ENCODE assay signal across 1 cellular context in the genomic region with DNA sequence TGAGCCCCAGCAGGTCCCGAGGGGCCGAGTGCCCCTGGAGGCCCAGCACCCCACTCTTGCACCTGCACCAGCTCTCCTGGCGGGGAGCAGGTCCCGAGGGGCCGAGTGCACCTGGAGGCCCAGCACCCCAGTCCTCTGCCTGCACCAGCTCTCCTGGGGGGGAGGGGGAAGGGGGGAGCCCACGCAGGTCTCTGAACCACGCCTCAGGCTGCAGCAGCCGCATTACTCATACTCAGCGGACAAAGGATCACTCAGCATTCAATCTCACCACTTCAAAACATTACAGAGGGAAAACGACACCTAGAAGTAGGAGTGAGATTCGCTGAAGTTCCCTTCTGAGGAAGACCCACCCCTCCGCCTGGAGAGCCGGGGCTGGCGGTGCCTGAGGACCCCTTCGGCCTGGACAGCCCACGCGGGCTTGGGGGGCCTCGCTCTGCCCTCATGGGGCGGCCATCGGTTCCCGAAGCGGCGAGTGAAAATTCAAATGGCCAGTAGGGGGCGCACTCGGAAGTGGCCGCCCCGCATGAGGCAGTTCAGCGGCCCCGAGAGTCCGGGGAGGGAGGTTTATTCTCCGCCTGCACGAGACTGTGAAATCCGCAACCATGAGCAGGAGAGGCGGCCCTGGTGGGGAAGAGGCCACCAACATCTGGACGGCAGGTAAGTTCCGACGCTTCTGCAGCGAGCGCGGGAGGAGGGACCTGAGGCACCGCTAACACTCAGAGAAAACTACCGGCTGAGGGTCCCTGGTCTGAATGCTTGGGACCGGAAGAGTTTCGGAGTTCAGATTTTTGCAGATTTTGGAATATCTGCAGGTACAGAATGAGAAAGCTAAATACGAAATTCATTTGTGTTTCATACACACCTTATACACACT.
TF ChIP-seq lines count a peak whose summit lies in the region.

No MANE protein-coding gene starts in this region.

TF ChIP-seq in HepG2, 621 proteins besides CTCF, POLR2A, EP300 and RAD21 (continued from another document and continues in another):
- TF ChIP-seq, protein P1, sequence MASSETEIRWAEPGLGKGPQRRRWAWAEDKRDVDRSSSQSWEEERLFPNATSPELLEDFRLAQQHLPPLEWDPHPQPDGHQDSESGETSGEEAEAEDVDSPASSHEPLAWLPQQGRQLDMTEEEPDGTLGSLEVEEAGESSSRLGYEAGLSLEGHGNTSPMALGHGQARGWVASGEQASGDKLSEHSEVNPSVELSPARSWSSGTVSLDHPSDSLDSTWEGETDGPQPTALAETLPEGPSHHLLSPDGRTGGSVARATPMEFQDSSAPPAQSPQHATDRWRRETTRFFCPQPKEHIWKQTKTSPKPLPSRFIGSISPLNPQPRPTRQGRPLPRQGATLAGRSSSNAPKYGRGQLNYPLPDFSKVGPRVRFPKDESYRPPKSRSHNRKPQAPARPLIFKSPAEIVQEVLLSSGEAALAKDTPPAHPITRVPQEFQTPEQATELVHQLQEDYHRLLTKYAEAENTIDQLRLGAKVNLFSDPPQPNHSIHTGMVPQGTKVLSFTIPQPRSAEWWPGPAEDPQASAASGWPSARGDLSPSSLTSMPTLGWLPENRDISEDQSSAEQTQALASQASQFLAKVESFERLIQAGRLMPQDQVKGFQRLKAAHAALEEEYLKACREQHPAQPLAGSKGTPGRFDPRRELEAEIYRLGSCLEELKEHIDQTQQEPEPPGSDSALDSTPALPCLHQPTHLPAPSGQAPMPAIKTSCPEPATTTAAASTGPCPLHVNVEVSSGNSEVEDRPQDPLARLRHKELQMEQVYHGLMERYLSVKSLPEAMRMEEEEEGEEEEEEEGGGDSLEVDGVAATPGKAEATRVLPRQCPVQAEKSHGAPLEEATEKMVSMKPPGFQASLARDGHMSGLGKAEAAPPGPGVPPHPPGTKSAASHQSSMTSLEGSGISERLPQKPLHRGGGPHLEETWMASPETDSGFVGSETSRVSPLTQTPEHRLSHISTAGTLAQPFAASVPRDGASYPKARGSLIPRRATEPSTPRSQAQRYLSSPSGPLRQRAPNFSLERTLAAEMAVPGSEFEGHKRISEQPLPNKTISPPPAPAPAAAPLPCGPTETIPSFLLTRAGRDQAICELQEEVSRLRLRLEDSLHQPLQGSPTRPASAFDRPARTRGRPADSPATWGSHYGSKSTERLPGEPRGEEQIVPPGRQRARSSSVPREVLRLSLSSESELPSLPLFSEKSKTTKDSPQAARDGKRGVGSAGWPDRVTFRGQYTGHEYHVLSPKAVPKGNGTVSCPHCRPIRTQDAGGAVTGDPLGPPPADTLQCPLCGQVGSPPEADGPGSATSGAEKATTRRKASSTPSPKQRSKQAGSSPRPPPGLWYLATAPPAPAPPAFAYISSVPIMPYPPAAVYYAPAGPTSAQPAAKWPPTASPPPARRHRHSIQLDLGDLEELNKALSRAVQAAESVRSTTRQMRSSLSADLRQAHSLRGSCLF (CRISPR knock-in tag; IDR thresholded peaks at IDR 0.05; ENCODE audit: borderline replicate concordance): peak; percentile 24; the same call in 1 of the 2 replicates
- TF ChIP-seq, protein P2, sequence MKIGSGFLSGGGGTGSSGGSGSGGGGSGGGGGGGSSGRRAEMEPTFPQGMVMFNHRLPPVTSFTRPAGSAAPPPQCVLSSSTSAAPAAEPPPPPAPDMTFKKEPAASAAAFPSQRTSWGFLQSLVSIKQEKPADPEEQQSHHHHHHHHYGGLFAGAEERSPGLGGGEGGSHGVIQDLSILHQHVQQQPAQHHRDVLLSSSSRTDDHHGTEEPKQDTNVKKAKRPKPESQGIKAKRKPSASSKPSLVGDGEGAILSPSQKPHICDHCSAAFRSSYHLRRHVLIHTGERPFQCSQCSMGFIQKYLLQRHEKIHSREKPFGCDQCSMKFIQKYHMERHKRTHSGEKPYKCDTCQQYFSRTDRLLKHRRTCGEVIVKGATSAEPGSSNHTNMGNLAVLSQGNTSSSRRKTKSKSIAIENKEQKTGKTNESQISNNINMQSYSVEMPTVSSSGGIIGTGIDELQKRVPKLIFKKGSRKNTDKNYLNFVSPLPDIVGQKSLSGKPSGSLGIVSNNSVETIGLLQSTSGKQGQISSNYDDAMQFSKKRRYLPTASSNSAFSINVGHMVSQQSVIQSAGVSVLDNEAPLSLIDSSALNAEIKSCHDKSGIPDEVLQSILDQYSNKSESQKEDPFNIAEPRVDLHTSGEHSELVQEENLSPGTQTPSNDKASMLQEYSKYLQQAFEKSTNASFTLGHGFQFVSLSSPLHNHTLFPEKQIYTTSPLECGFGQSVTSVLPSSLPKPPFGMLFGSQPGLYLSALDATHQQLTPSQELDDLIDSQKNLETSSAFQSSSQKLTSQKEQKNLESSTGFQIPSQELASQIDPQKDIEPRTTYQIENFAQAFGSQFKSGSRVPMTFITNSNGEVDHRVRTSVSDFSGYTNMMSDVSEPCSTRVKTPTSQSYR (CRISPR knock-in tag; IDR thresholded peaks at IDR 0.05; ENCODE audit: borderline replicate concordance): 0 out of 2 replicates have a peak, but pooled peaks have one; percentile 5
- TF ChIP-seq, protein P3, sequence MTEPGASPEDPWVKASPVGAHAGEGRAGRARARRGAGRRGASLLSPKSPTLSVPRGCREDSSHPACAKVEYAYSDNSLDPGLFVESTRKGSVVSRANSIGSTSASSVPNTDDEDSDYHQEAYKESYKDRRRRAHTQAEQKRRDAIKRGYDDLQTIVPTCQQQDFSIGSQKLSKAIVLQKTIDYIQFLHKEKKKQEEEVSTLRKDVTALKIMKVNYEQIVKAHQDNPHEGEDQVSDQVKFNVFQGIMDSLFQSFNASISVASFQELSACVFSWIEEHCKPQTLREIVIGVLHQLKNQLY (CRISPR knock-in tag; IDR thresholded peaks at IDR 0.05): no peak
- TF ChIP-seq TBX2 (CRISPR knock-in tag; IDR thresholded peaks at IDR 0.05; ENCODE audit: borderline replicate concordance): 0 out of 2 replicates have a peak, but pooled peaks have one; percentile 53
- TF ChIP-seq TAF1 (CRISPR knock-in tag; IDR thresholded peaks at IDR 0.05): peak; percentile 70
- peak; percentile 52; the same call in 1 of the 2 replicates for TF ChIP-seq KLF12 (CRISPR knock-in tag; IDR thresholded peaks at IDR 0.05; ENCODE audit: borderline replicate concordance)
- peak; percentile 61; the same call in 1 of the 2 replicates for TF ChIP-seq MXD4 (CRISPR knock-in tag; IDR thresholded peaks at IDR 0.05)
- TF ChIP-seq ZBTB38 (CRISPR knock-in tag; IDR thresholded peaks at IDR 0.05): peak; percentile 83; the same call in 1 of the 2 replicates
- peak; percentile 76 for TF ChIP-seq GFI1 (CRISPR knock-in tag; IDR thresholded peaks at IDR 0.05; ENCODE audit: borderline replicate concordance)
- TF ChIP-seq ZNF747 (CRISPR knock-in tag; IDR thresholded peaks at IDR 0.05; ENCODE audit: borderline replicate concordance): 0 out of 2 replicates have a peak, but pooled peaks have one; percentile 10
- TF ChIP-seq ZNF615 (CRISPR knock-in tag; IDR thresholded peaks at IDR 0.05; ENCODE audit: borderline replicate concordance): peak; percentile 82; the same call in 1 of the 2 replicates
- TF ChIP-seq MAFK (conservative IDR thresholded peaks at IDR 0.05 in 1 of 2, IDR thresholded peaks at IDR 0.05 in 1 of 2; ENCODE audit: low read length in 2 of 2): no peak
- TF ChIP-seq, protein P4, sequence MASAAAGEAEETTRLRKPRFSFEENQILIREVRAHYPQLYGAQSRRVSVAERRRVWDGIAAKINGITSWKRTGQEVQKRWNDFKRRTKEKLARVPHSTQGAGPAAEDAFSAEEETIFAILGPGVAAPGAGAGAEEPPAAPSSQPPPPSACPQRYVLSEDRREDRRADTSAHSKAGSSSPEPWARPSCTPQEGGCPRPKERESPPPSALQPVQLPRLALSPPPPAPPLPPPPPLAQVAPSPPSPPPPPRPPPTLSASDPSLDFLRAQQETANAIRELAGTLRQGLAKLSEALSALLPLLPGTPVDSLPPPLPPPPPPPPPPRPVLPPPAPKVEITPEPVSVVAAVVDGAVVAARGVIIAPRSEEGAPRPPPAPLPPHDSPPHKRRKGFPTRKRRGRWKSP (CRISPR knock-in tag; IDR thresholded peaks at IDR 0.05): peak; percentile 83
- peak; percentile 37; the same call in 1 of the 2 replicates for TF ChIP-seq ZNF317 (CRISPR knock-in tag; IDR thresholded peaks at IDR 0.05)
- peak; percentile 80; the same call in 1 of the 2 replicates for TF ChIP-seq KDM3A (CRISPR knock-in tag; IDR thresholded peaks at IDR 0.05; ENCODE audit: low read depth)
- TF ChIP-seq KDM1A (CRISPR knock-in tag; IDR thresholded peaks at IDR 0.05): no peak
- TF ChIP-seq, protein P5, sequence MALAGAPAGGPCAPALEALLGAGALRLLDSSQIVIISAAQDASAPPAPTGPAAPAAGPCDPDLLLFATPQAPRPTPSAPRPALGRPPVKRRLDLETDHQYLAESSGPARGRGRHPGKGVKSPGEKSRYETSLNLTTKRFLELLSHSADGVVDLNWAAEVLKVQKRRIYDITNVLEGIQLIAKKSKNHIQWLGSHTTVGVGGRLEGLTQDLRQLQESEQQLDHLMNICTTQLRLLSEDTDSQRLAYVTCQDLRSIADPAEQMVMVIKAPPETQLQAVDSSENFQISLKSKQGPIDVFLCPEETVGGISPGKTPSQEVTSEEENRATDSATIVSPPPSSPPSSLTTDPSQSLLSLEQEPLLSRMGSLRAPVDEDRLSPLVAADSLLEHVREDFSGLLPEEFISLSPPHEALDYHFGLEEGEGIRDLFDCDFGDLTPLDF (CRISPR knock-in tag; IDR thresholded peaks at IDR 0.05): 0 out of 2 replicates have a peak, but pooled peaks have one; percentile 24
- TF ChIP-seq PHF8 (CRISPR knock-in tag; IDR thresholded peaks at IDR 0.05): peak; percentile 77
- TF ChIP-seq, protein P6, sequence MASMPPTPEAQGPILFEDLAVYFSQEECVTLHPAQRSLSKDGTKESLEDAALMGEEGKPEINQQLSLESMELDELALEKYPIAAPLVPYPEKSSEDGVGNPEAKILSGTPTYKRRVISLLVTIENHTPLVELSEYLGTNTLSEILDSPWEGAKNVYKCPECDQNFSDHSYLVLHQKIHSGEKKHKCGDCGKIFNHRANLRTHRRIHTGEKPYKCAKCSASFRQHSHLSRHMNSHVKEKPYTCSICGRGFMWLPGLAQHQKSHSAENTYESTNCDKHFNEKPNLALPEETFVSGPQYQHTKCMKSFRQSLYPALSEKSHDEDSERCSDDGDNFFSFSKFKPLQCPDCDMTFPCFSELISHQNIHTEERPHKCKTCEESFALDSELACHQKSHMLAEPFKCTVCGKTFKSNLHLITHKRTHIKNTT (CRISPR knock-in tag; IDR thresholded peaks at IDR 0.05): peak; percentile 73; the same call in 1 of the 2 replicates
- no peak for TF ChIP-seq RFX5 (IDR thresholded peaks at IDR 0.05; ENCODE audit: low read depth, low read length)
- no peak for TF ChIP-seq CHCHD3 (CRISPR knock-in tag; IDR thresholded peaks at IDR 0.05)
- TF ChIP-seq AHR (CRISPR knock-in tag; IDR thresholded peaks at IDR 0.05): 0 out of 2 replicates have a peak, but pooled peaks have one; percentile 41
- TF ChIP-seq ZNF652 (CRISPR knock-in tag; IDR thresholded peaks at IDR 0.05; ENCODE audit: borderline replicate concordance, low read depth): 0 out of 2 replicates have a peak, but pooled peaks have one; percentile 32
- no peak for TF ChIP-seq ZBTB3 (CRISPR knock-in tag; IDR thresholded peaks at IDR 0.05; ENCODE audit: borderline replicate concordance, low read depth)
- TF ChIP-seq ERF (CRISPR knock-in tag; IDR thresholded peaks at IDR 0.05): peak; percentile 76
- TF ChIP-seq ZFP36L2 (CRISPR knock-in tag; IDR thresholded peaks at IDR 0.05): no peak
- TF ChIP-seq, protein P7, sequence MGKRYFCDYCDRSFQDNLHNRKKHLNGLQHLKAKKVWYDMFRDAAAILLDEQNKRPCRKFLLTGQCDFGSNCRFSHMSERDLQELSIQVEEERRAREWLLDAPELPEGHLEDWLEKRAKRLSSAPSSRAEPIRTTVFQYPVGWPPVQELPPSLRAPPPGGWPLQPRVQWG (CRISPR knock-in tag; IDR thresholded peaks at IDR 0.05; ENCODE audit: borderline replicate concordance, low read depth): no peak
- TF ChIP-seq NR1H2 (CRISPR knock-in tag; IDR thresholded peaks at IDR 0.05; ENCODE audit: borderline replicate concordance, low read depth): no peak
- peak; percentile 31; the same call in 1 of the 2 replicates for TF ChIP-seq GATAD1 (CRISPR knock-in tag; IDR thresholded peaks at IDR 0.05)
- TF ChIP-seq BHLHE40 (IDR thresholded peaks at IDR 0.05; ENCODE audit: low read length): peak; percentile 82
- TF ChIP-seq, protein P8, sequence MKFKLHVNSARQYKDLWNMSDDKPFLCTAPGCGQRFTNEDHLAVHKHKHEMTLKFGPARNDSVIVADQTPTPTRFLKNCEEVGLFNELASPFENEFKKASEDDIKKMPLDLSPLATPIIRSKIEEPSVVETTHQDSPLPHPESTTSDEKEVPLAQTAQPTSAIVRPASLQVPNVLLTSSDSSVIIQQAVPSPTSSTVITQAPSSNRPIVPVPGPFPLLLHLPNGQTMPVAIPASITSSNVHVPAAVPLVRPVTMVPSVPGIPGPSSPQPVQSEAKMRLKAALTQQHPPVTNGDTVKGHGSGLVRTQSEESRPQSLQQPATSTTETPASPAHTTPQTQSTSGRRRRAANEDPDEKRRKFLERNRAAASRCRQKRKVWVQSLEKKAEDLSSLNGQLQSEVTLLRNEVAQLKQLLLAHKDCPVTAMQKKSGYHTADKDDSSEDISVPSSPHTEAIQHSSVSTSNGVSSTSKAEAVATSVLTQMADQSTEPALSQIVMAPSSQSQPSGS (CRISPR knock-in tag; IDR thresholded peaks at IDR 0.05): 0 out of 2 replicates have a peak, but pooled peaks have one; percentile 34
- TF ChIP-seq, protein P9, sequence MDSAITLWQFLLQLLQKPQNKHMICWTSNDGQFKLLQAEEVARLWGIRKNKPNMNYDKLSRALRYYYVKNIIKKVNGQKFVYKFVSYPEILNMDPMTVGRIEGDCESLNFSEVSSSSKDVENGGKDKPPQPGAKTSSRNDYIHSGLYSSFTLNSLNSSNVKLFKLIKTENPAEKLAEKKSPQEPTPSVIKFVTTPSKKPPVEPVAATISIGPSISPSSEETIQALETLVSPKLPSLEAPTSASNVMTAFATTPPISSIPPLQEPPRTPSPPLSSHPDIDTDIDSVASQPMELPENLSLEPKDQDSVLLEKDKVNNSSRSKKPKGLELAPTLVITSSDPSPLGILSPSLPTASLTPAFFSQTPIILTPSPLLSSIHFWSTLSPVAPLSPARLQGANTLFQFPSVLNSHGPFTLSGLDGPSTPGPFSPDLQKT (CRISPR knock-in tag; IDR thresholded peaks at IDR 0.05; ENCODE audit: borderline replicate concordance): no peak
- no peak for TF ChIP-seq ZNF839 (CRISPR knock-in tag; IDR thresholded peaks at IDR 0.05; ENCODE audit: borderline replicate concordance)
- no peak for TF ChIP-seq ZZZ3 (CRISPR knock-in tag; IDR thresholded peaks at IDR 0.05; ENCODE audit: borderline replicate concordance)
- TF ChIP-seq, protein P10, sequence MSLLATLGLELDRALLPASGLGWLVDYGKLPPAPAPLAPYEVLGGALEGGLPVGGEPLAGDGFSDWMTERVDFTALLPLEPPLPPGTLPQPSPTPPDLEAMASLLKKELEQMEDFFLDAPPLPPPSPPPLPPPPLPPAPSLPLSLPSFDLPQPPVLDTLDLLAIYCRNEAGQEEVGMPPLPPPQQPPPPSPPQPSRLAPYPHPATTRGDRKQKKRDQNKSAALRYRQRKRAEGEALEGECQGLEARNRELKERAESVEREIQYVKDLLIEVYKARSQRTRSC (CRISPR knock-in tag; IDR thresholded peaks at IDR 0.05; ENCODE audit: low read depth): peak; percentile 66; the same call in 1 of the 2 replicates
- TF ChIP-seq NFIB (CRISPR knock-in tag; IDR thresholded peaks at IDR 0.05; ENCODE audit: borderline replicate concordance): no peak
- peak; percentile 63 for TF ChIP-seq FOSL2 (CRISPR knock-in tag; IDR thresholded peaks at IDR 0.05)
- TF ChIP-seq, protein P11, sequence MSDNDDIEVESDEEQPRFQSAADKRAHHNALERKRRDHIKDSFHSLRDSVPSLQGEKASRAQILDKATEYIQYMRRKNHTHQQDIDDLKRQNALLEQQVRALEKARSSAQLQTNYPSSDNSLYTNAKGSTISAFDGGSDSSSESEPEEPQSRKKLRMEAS (IDR thresholded peaks at IDR 0.05): peak; percentile 75
- 0 out of 2 replicates have a peak, but pooled peaks have one; percentile 47 for TF ChIP-seq ZBTB7A (CRISPR knock-in tag; IDR thresholded peaks at IDR 0.05)
- TF ChIP-seq MIER2 (CRISPR knock-in tag; IDR thresholded peaks at IDR 0.05): peak; percentile 7; the same call in 1 of the 2 replicates
